In genomic region chr16:81035398-81035974, GRCh38 we compare ENCODE assay signal across 8 cellular contexts. TPM values are rescaled to one million over a fixed set of nuclear protein-coding genes. Genes with fewer than 3 reads are reported as not detected.
A peak's percentile ranks its signal among the peaks of the same experiment; 100 is the strongest.
DNase-seq lines count a peak whose midpoint lies in the region; ATAC-seq, FAIRE-seq and TF ChIP-seq lines count a peak whose summit lies in the region.

Gene ATMIN (plus strand): TSS chr16:81035842. CDS start chr16:81035871, 29 bp downstream.

- peaks cover 27% of the 10 kb centered on the region for H3K4me1 Mint-ChIP-seq in activated T-helper 1 cell treated with anti-CD3 and anti-CD28 coated beads, Interleukin-12 subunit alpha, Interleukin-12 subunit beta, Interleukin-2, Interleukin-4 antibody, amounts not matched to agents 30 ng/mL and 10 ng/mL and 1 ng/mL, durations not matched to agents 14 hours and 24 hours and 36 hours (ENCODE audit: low read depth)
- H3K4me1 Mint-ChIP-seq in naive thymus-derived CD4-positive, alpha-beta T cell: peaks cover 16 to 44% (median 39%) of the 10 kb centered on the region in 7 donors
- peaks cover 25% of the 10 kb centered on the region for H3K4me1 Mint-ChIP-seq in stimulated activated memory B cell treated with anti-CD40 and anti-IgM and Interleukin-4, amounts not matched to agents 10 μg/mL and 1 μg/mL and 100 μg/mL, for 72 hours

- peak within 1 kb of the TSS; percentile 74 for H2AFZ ChIP-seq in fibroblast of lung (ENCODE audit: low read length)

- peak; percentile 79 for DNase-seq in DMS153 (lab: John Stamatoyannopoulos, UW)
- peak; percentile 79 for DNase-seq in KG1 (lab: John Stamatoyannopoulos, UW)
- peak; percentile 56 for DNase-seq in RCC 7860 (ENCODE audit: low spot score)
- peak; percentile 85 for DNase-seq in activated T-helper 1 cell treated with anti-CD3 and anti-CD28 coated beads, Interleukin-12 subunit alpha, Interleukin-12 subunit beta, Interleukin-2, Interleukin-4 antibody, amounts not matched to agents 30 ng/mL and 10 ng/mL and 1 ng/mL, durations not matched to agents 14 hours and 24 hours and 36 hours (ENCODE audit: low spot score)
- peak; percentile 69 to 75 for DNase-seq in fibroblast of lung (ENCODE audit: low read depth in 2 of 2)
- peak; percentile 80 to 96 (median 90) for DNase-seq in naive thymus-derived CD4-positive, alpha-beta T cell

- intact Hi-C loops in activated T-helper 1 cell treated with anti-CD3 and anti-CD28 coated beads, Interleukin-12 subunit alpha, Interleukin-12 subunit beta, Interleukin-2, Interleukin-4 antibody, amounts not matched to agents 30 ng/mL and 10 ng/mL and 1 ng/mL, durations not matched to agents 14 hours and 24 hours and 36 hours (cut with micrococcal nuclease): loop anchor here (1.0 kb wide), 7 partner anchors 28 to 703 kb away; partner anchors contain the start of genes CENPN, GAN and GCSH
- intact Hi-C loops in naive thymus-derived CD4-positive, alpha-beta T cell (cut with micrococcal nuclease): loop anchor here (1.0 to 5.0 kb wide), 8 partner anchors 28 to 703 kb away; partner anchors contain the start of genes CENPN (in 2 of the 2), GAN (in 2 of the 2) and GCSH (in 2 of the 2)

- peak within 1 kb of the TSS; percentile 95 for H3K4me2 ChIP-seq in fibroblast of lung (ENCODE audit: extremely low read depth, insufficient read depth, low read length)

- FAIRE-seq in RCC 7860 (lab: Jason Lieb, UNC): no peak

- H3K4me1 ChIP-seq in fibroblast of lung (ENCODE audit: control insufficient read depth, extremely low read depth, insufficient read depth, low read length): no peaks in the 10 kb centered on the region
- peaks cover 20 to 24% of the 10 kb centered on the region in 2 donors for H3K4me1 ChIP-seq in naive thymus-derived CD4-positive, alpha-beta T cell (ENCODE audit: control insufficient read depth in 2 of 2, insufficient read depth in 2 of 2, low read length in 2 of 2)

- POLR2A ChIA-PET in naive thymus-derived CD4-positive, alpha-beta T cell (lab: Charles Lee): interaction anchor here (0.5 to 5.3 kb wide), 4 partner anchors 29 to 279 kb away, joined by 3 to 61 read pairs (median 8); partner anchors contain the start of genes C16orf46, CENPN, CMC2 and GAN

- H3K9ac ChIP-seq in fibroblast of lung (ENCODE audit: insufficient read depth, low read length): peak within 1 kb of the TSS; percentile 67

- H4K20me1 ChIP-seq in fibroblast of lung (ENCODE audit: control insufficient read depth, extremely low read depth, insufficient read depth, low read length): no peaks in the 10 kb centered on the region

- no peaks in the 10 kb centered on the region for H3K36me3 ChIP-seq in fibroblast of lung (ENCODE audit: control insufficient read depth, insufficient read depth, low read length)
- no peaks in the 10 kb centered on the region for H3K36me3 ChIP-seq in naive thymus-derived CD4-positive, alpha-beta T cell (ENCODE audit: control insufficient read depth in 2 of 3, insufficient read depth in 3 of 3, low read length in 3 of 3)

- H3K4me3 Mint-ChIP-seq in activated T-helper 1 cell treated with anti-CD3 and anti-CD28 coated beads, Interleukin-12 subunit alpha, Interleukin-12 subunit beta, Interleukin-2, Interleukin-4 antibody, amounts not matched to agents 30 ng/mL and 10 ng/mL and 1 ng/mL, durations not matched to agents 14 hours and 24 hours and 36 hours: peak within 1 kb of the TSS; percentile 88
- peak within 1 kb of the TSS; percentile 79 to 92 (median 89) for H3K4me3 Mint-ChIP-seq in naive thymus-derived CD4-positive, alpha-beta T cell
- H3K4me3 Mint-ChIP-seq in stimulated activated memory B cell treated with anti-CD40 and anti-IgM and Interleukin-4, amounts not matched to agents 10 μg/mL and 1 μg/mL and 100 μg/mL, for 72 hours: peak within 1 kb of the TSS; percentile 76

- ATAC-seq in GM21576 (IDR thresholded peaks at IDR 0.05; ENCODE audit: unreplicated experiment): peak; percentile 82
- ATAC-seq in naive thymus-derived CD4-positive, alpha-beta T cell: peak; percentile 100
- ATAC-seq in stimulated activated memory B cell treated with anti-CD40 and anti-IgM and Interleukin-4, amounts not matched to agents 10 μg/mL and 1 μg/mL and 100 μg/mL, for 72 hours: peak; percentile 98

- H3K9me3 ChIP-seq in fibroblast of lung (ENCODE audit: control insufficient read depth, insufficient read depth, low read depth, low read length): no peaks in the 10 kb centered on the region
- H3K9me3 ChIP-seq in naive thymus-derived CD4-positive, alpha-beta T cell (ENCODE audit: control insufficient read depth in 2 of 3, low read length in 3 of 3): no peaks in the 10 kb centered on the region

- H3K27ac Mint-ChIP-seq in activated T-helper 1 cell treated with anti-CD3 and anti-CD28 coated beads, Interleukin-12 subunit alpha, Interleukin-12 subunit beta, Interleukin-2, Interleukin-4 antibody, amounts not matched to agents 30 ng/mL and 10 ng/mL and 1 ng/mL, durations not matched to agents 14 hours and 24 hours and 36 hours: peak within 1 kb of the TSS; percentile 65
- H3K27ac Mint-ChIP-seq in naive thymus-derived CD4-positive, alpha-beta T cell: peak within 1 kb of the TSS; percentile 29 to 87 (median 77)
- no peak within 1 kb of the TSS for H3K27ac Mint-ChIP-seq in stimulated activated memory B cell treated with anti-CD40 and anti-IgM and Interleukin-4, amounts not matched to agents 10 μg/mL and 1 μg/mL and 100 μg/mL, for 72 hours

- CTCF ChIA-PET in naive thymus-derived CD4-positive, alpha-beta T cell (lab: Charles Lee): interaction anchor here (0.6 to 4.5 kb wide), 13 partner anchors 13 to 683 kb away, joined by 3 to 51 read pairs (median 4); partner anchors contain the start of genes C16orf46, CENPN and CMC2

- TF ChIP-seq CTCF in fibroblast of lung (conservative IDR thresholded peaks at IDR 0.05 in 1 of 2, IDR thresholded peaks at IDR 0.05 in 1 of 2; ENCODE audit: low read depth in 1 of 2, low read length in 2 of 2): peak; percentile 66 to 90

- peaks cover 17% of the 10 kb centered on the region for H3K36me3 Mint-ChIP-seq in activated T-helper 1 cell treated with anti-CD3 and anti-CD28 coated beads, Interleukin-12 subunit alpha, Interleukin-12 subunit beta, Interleukin-2, Interleukin-4 antibody, amounts not matched to agents 30 ng/mL and 10 ng/mL and 1 ng/mL, durations not matched to agents 14 hours and 24 hours and 36 hours (ENCODE audit: low read depth)
- peaks cover 0 to 21% (median under 1%) of the 10 kb centered on the region in 5 donors for H3K36me3 Mint-ChIP-seq in naive thymus-derived CD4-positive, alpha-beta T cell
- peaks cover 18% of the 10 kb centered on the region for H3K36me3 Mint-ChIP-seq in stimulated activated memory B cell treated with anti-CD40 and anti-IgM and Interleukin-4, amounts not matched to agents 10 μg/mL and 1 μg/mL and 100 μg/mL, for 72 hours

- no peaks in the 10 kb centered on the region for H3K27me3 ChIP-seq in fibroblast of lung (ENCODE audit: control insufficient read depth, insufficient read depth, low read length)
- H3K27me3 ChIP-seq in naive thymus-derived CD4-positive, alpha-beta T cell (ENCODE audit: control insufficient read depth in 2 of 2, insufficient read depth in 2 of 2, low read length in 2 of 2): no peaks in the 10 kb centered on the region

- H3K27ac ChIP-seq in fibroblast of lung (ENCODE audit: insufficient read depth, low read length): peak within 1 kb of the TSS; percentile 53
- peak within 1 kb of the TSS; percentile 69 for H3K27ac ChIP-seq in naive thymus-derived CD4-positive, alpha-beta T cell (ENCODE audit: low read depth, low read length)

- H3K9me3 Mint-ChIP-seq in activated T-helper 1 cell treated with anti-CD3 and anti-CD28 coated beads, Interleukin-12 subunit alpha, Interleukin-12 subunit beta, Interleukin-2, Interleukin-4 antibody, amounts not matched to agents 30 ng/mL and 10 ng/mL and 1 ng/mL, durations not matched to agents 14 hours and 24 hours and 36 hours: no peaks in the 10 kb centered on the region
- no peaks in the 10 kb centered on the region for H3K9me3 Mint-ChIP-seq in naive thymus-derived CD4-positive, alpha-beta T cell
- H3K9me3 Mint-ChIP-seq in stimulated activated memory B cell treated with anti-CD40 and anti-IgM and Interleukin-4, amounts not matched to agents 10 μg/mL and 1 μg/mL and 100 μg/mL, for 72 hours: no peaks in the 10 kb centered on the region

- no peaks in the 10 kb centered on the region for H3K27me3 Mint-ChIP-seq in activated T-helper 1 cell treated with anti-CD3 and anti-CD28 coated beads, Interleukin-12 subunit alpha, Interleukin-12 subunit beta, Interleukin-2, Interleukin-4 antibody, amounts not matched to agents 30 ng/mL and 10 ng/mL and 1 ng/mL, durations not matched to agents 14 hours and 24 hours and 36 hours (ENCODE audit: insufficient read depth)
- H3K27me3 Mint-ChIP-seq in naive thymus-derived CD4-positive, alpha-beta T cell: no peaks in the 10 kb centered on the region
- H3K27me3 Mint-ChIP-seq in stimulated activated memory B cell treated with anti-CD40 and anti-IgM and Interleukin-4, amounts not matched to agents 10 μg/mL and 1 μg/mL and 100 μg/mL, for 72 hours: no peaks in the 10 kb centered on the region

- H3K79me2 ChIP-seq in fibroblast of lung (ENCODE audit: control insufficient read depth, insufficient read depth, low read length): peaks cover 18% of the 10 kb centered on the region

- H3K4me3 ChIP-seq in fibroblast of lung (replicated peaks in 1 of 4; ENCODE audit: control extremely low read depth in 1 of 4, insufficient read depth in 1 of 4, low read depth in 3 of 4, low read length in 4 of 4): peak within 1 kb of the TSS; percentile 74 to 90 (median 78)
- peak within 1 kb of the TSS; percentile 52 for H3K4me3 ChIP-seq in naive thymus-derived CD4-positive, alpha-beta T cell (ENCODE audit: low read length)

RNA-seq across cellular contexts. Expression of gene ATMIN, which starts in this region (rescaled TPM):
- total RNA-seq in activated T-helper 1 cell treated with anti-CD3 and anti-CD28 coated beads, Interleukin-12 subunit alpha, Interleukin-12 subunit beta, Interleukin-2, Interleukin-4 antibody, amounts not matched to agents 30 ng/mL and 10 ng/mL and 1 ng/mL, durations not matched to agents 14 hours and 24 hours and 36 hours: 31.2 and 32.3 TPM in 2 replicates
- 52.8 and 56.8 TPM in 2 replicates for total RNA-seq in fibroblast of lung
- 38.1 and 43.8 TPM in 2 replicates for polyA plus RNA-seq in fibroblast of lung
- polyA plus RNA-seq in fibroblast of lung (2012): 23.2 and 23.9 TPM in 2 replicates
- 13.4 and 17.4 TPM in 2 replicates for polyA minus RNA-seq in fibroblast of lung (ENCODE audit: low replicate concordance)
- 10 to 100 TPM; 29.1 to 46.9 (median 35.3) TPM for total RNA-seq in naive thymus-derived CD4-positive, alpha-beta T cell
- 10 to 100 TPM; 24.9 to 36.0 TPM for polyA plus RNA-seq in naive thymus-derived CD4-positive, alpha-beta T cell

Comparison
In these comparisons a context has a peak if more than half of its experiments do, and no peak if none do; other contexts are left out.
1. Peak in every context shown above with its lines: DNase-seq, ATAC-seq, H3K4me3 ChIP-seq and H3K27ac ChIP-seq.